18 cellular contexts compared by ENCODE assay signal in the genomic region with DNA sequence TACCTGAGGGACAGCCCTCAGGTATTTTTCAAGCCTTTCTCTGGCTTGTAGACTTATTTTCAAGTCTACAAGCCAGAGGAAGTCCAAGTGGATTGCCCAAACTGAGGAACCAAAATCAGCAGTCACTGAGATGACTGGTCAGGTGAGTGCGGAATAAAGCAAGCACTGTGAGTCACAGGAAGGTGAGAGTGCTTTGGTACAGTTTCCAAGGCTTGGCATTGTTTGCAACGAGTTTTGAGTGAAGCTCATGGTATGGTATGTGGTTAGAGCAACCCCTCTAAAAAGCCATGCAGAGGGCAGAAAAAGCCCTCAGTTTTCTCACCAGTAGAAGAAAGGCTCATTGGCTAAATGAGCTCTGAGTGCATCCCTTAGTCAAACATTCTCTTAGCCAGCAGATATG.
"Had no signal": no experiment of that assay in that cellular context is flagged by ENCODE, and none has a peak within 500 bp of the region (broad histone marks: within the 10 kb centered on the region; RNA-seq: fewer than 3 reads in every experiment).

No MANE protein-coding gene starts in this region.

- H3K27me3 ChIP-seq: ascending aorta, hepatocyte, thyroid gland had no signal

- H3K4me1 ChIP-seq: ascending aorta, spleen, thyroid gland had no signal

- H3K4me3 ChIP-seq: ascending aorta, hepatocyte, lung, spleen, thyroid gland had no signal

- H3K4me2 ChIP-seq: hepatocyte had no signal

- H3K27ac ChIP-seq: ascending aorta, hepatocyte, spleen, thyroid gland had no signal

- H2AFZ ChIP-seq: hepatocyte had no signal

- H3K9me3 ChIP-seq: ascending aorta, spleen, thyroid gland had no signal

- ATAC-seq: activated T-cell treated with anti-CD3 and anti-CD28 coated beads, Interleukin-2, amount 50 U/mL, for 4 hours; stimulated activated naive B cell treated with anti-CD40 and anti-IgM and Interleukin-4, amounts not matched to agents 10 μg/mL and 1 μg/mL and 100 μg/mL, for 72 hours had no signal

- H3K36me3 ChIP-seq: ascending aorta, spleen, thyroid gland had no signal

- DNase-seq: activated CD4-positive, alpha-beta T cell treated with anti-CD3 and anti-CD28 coated beads, Interleukin-2, amount 50 U/mL, for 1 hour; activated CD4-positive, CD25-positive, alpha-beta regulatory T cell treated with anti-CD3 and anti-CD28 coated beads, Interleukin-2, amount 50 U/mL, for 72 hours; activated CD8-positive, alpha-beta memory T cell treated with anti-CD3 and anti-CD28 coated beads, Interleukin-2, amount 50 U/mL, for 4 hours; activated gamma-delta T cell; activated T-cell treated with anti-CD3 and anti-CD28 coated beads, Interleukin-2, amount 50 U/mL, for 4 hours; cerebellar nuclear complex; cortex of kidney; effector CD8-positive, alpha-beta T cell; foreskin fibroblast; nephron progenitor cell; nucleus accumbens; spleen; stimulated activated CD4-positive, alpha-beta T cell treated with anti-CD3 and anti-CD28 coated beads, Interleukin-4, amount 100 ng/mL, for 4 hours; stimulated activated naive B cell treated with anti-CD40 and anti-IgM and Interleukin-4, amounts not matched to agents 10 μg/mL and 1 μg/mL and 100 μg/mL, for 72 hours; thyroid gland had no signal

- H3K79me2 ChIP-seq: hepatocyte had no signal
